Comparison of ENCODE assay signal across 1 cellular context in the genomic region with DNA sequence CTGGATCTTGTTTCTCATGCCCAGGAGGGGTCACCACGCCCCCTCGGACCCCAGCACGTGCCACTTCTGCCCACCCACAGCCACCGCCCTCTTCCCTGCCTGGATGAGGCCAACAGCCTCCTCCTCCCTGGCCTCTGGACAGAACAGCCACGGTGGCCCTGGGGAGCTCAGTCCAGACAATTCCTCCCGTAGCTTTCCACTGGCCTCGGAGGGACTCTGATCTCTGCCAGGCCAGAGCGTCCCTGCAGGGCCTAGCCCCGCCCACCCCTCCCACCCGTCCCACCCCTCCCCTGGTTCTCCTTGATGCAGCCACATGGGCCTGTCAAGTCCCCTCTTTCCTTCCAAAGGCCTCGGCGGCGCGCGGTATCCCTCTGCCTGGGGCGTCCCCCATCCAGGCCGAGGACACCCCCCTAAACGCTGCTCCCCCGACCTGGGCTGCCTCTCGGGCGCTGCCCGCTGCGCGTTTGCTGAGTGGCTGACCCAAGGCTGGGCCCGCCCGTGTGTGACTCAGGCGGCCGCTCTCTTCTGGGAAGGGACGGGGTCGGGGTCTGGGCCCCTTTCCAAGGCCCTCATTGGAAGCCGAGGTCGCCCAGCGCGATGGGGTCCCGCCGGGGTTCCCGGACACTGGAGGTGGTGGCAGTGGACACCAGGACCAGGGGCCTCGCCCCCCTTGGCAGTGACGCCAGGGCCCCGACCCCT.
TF ChIP-seq lines count a peak whose summit lies in the region.

No MANE protein-coding gene starts in this region.

TF ChIP-seq in K562, 482 proteins besides CTCF, POLR2A, EP300 and RAD21 (continued from another document):
- TF ChIP-seq, protein P1, sequence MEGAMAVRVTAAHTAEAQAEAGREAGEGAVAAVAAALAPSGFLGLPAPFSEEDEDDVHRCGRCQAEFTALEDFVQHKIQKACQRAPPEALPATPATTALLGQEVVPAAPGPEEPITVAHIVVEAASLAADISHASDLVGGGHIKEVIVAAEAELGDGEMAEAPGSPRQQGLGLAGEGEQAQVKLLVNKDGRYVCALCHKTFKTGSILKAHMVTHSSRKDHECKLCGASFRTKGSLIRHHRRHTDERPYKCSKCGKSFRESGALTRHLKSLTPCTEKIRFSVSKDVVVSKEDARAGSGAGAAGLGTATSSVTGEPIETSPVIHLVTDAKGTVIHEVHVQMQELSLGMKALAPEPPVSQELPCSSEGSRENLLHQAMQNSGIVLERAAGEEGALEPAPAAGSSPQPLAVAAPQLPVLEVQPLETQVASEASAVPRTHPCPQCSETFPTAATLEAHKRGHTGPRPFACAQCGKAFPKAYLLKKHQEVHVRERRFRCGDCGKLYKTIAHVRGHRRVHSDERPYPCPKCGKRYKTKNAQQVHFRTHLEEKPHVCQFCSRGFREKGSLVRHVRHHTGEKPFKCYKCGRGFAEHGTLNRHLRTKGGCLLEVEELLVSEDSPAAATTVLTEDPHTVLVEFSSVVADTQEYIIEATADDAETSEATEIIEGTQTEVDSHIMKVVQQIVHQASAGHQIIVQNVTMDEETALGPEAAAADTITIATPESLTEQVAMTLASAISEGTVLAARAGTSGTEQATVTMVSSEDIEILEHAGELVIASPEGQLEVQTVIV (CRISPR knock-in tag; IDR thresholded peaks at IDR 0.05; ENCODE audit: borderline replicate concordance) = no peak
- TF ChIP-seq CHCHD3 (CRISPR knock-in tag; IDR thresholded peaks at IDR 0.05) = no peak
- TF ChIP-seq ZNF507 (tag; conservative IDR thresholded peaks at IDR 0.05) = no peak
- TF ChIP-seq NFYB (IDR thresholded peaks at IDR 0.05; ENCODE audit: extremely low read depth, insufficient read length) = no peak
- no peak for TF ChIP-seq RBM17 (IDR thresholded peaks at IDR 0.05; ENCODE audit: borderline replicate concordance, low read depth, low read length)
- no peak for TF ChIP-seq XRCC3 (IDR thresholded peaks at IDR 0.05)
- no peak for TF ChIP-seq ZNF561 (CRISPR knock-in tag; conservative IDR thresholded peaks at IDR 0.05)
- no peak for TF ChIP-seq CXXC5 (CRISPR knock-in tag; IDR thresholded peaks at IDR 0.05)
- 0 out of 2 replicates have a peak, but pooled peaks have one; percentile 9 for TF ChIP-seq SMARCE1 (IDR thresholded peaks at IDR 0.05)
- TF ChIP-seq, protein P2, sequence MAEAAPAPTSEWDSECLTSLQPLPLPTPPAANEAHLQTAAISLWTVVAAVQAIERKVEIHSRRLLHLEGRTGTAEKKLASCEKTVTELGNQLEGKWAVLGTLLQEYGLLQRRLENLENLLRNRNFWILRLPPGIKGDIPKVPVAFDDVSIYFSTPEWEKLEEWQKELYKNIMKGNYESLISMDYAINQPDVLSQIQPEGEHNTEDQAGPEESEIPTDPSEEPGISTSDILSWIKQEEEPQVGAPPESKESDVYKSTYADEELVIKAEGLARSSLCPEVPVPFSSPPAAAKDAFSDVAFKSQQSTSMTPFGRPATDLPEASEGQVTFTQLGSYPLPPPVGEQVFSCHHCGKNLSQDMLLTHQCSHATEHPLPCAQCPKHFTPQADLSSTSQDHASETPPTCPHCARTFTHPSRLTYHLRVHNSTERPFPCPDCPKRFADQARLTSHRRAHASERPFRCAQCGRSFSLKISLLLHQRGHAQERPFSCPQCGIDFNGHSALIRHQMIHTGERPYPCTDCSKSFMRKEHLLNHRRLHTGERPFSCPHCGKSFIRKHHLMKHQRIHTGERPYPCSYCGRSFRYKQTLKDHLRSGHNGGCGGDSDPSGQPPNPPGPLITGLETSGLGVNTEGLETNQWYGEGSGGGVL (CRISPR knock-in tag; IDR thresholded peaks at IDR 0.05) = no peak
- peak; percentile 6 for TF ChIP-seq RBM22 (IDR thresholded peaks at IDR 0.05; ENCODE audit: low read depth, low read length, poor library complexity, severe bottlenecking)
- no peak for TF ChIP-seq TOE1 (IDR thresholded peaks at IDR 0.05; ENCODE audit: borderline replicate concordance)
- 0 out of 2 replicates have a peak, but pooled peaks have one; percentile 1 for TF ChIP-seq TOE1 (CRISPR knock-in tag; IDR thresholded peaks at IDR 0.05; ENCODE audit: borderline replicate concordance, low read depth)
- TF ChIP-seq CEBPG (CRISPR knock-in tag; IDR thresholded peaks at IDR 0.05) = no peak
- no peak for TF ChIP-seq CEBPG (tag; conservative IDR thresholded peaks at IDR 0.05 in 1 of 2, IDR thresholded peaks at IDR 0.05 in 1 of 2)
- no peak for TF ChIP-seq CREBBP (IDR thresholded peaks at IDR 0.05; ENCODE audit: low read depth, low read length)
- TF ChIP-seq, protein P3, sequence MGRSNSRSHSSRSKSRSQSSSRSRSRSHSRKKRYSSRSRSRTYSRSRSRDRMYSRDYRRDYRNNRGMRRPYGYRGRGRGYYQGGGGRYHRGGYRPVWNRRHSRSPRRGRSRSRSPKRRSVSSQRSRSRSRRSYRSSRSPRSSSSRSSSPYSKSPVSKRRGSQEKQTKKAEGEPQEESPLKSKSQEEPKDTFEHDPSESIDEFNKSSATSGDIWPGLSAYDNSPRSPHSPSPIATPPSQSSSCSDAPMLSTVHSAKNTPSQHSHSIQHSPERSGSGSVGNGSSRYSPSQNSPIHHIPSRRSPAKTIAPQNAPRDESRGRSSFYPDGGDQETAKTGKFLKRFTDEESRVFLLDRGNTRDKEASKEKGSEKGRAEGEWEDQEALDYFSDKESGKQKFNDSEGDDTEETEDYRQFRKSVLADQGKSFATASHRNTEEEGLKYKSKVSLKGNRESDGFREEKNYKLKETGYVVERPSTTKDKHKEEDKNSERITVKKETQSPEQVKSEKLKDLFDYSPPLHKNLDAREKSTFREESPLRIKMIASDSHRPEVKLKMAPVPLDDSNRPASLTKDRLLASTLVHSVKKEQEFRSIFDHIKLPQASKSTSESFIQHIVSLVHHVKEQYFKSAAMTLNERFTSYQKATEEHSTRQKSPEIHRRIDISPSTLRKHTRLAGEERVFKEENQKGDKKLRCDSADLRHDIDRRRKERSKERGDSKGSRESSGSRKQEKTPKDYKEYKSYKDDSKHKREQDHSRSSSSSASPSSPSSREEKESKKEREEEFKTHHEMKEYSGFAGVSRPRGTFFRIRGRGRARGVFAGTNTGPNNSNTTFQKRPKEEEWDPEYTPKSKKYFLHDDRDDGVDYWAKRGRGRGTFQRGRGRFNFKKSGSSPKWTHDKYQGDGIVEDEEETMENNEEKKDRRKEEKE (IDR thresholded peaks at IDR 0.05; ENCODE audit: borderline replicate concordance in 1 of 2, control insufficient read depth in 1 of 2, low read depth in 2 of 2, low read length in 1 of 2) = no peak
- no peak for TF ChIP-seq KDM2B (CRISPR knock-in tag; IDR thresholded peaks at IDR 0.05)
- TF ChIP-seq ZNF354B (CRISPR knock-in tag; IDR thresholded peaks at IDR 0.05) = no peak
- TF ChIP-seq HCFC1 (IDR thresholded peaks at IDR 0.05; ENCODE audit: low read depth, low read length) = no peak
- no peak for TF ChIP-seq ZNF76 (CRISPR knock-in tag; IDR thresholded peaks at IDR 0.05; ENCODE audit: borderline replicate concordance)
- TF ChIP-seq, protein P4, sequence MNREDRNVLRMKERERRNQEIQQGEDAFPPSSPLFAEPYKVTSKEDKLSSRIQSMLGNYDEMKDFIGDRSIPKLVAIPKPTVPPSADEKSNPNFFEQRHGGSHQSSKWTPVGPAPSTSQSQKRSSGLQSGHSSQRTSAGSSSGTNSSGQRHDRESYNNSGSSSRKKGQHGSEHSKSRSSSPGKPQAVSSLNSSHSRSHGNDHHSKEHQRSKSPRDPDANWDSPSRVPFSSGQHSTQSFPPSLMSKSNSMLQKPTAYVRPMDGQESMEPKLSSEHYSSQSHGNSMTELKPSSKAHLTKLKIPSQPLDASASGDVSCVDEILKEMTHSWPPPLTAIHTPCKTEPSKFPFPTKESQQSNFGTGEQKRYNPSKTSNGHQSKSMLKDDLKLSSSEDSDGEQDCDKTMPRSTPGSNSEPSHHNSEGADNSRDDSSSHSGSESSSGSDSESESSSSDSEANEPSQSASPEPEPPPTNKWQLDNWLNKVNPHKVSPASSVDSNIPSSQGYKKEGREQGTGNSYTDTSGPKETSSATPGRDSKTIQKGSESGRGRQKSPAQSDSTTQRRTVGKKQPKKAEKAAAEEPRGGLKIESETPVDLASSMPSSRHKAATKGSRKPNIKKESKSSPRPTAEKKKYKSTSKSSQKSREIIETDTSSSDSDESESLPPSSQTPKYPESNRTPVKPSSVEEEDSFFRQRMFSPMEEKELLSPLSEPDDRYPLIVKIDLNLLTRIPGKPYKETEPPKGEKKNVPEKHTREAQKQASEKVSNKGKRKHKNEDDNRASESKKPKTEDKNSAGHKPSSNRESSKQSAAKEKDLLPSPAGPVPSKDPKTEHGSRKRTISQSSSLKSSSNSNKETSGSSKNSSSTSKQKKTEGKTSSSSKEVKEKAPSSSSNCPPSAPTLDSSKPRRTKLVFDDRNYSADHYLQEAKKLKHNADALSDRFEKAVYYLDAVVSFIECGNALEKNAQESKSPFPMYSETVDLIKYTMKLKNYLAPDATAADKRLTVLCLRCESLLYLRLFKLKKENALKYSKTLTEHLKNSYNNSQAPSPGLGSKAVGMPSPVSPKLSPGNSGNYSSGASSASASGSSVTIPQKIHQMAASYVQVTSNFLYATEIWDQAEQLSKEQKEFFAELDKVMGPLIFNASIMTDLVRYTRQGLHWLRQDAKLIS (CRISPR knock-in tag; IDR thresholded peaks at IDR 0.05) = peak; percentile 55; the same call in 1 of the 2 replicates
- no peak for TF ChIP-seq GTF2A2 (tag; IDR thresholded peaks at IDR 0.05)
- TF ChIP-seq, protein P5, sequence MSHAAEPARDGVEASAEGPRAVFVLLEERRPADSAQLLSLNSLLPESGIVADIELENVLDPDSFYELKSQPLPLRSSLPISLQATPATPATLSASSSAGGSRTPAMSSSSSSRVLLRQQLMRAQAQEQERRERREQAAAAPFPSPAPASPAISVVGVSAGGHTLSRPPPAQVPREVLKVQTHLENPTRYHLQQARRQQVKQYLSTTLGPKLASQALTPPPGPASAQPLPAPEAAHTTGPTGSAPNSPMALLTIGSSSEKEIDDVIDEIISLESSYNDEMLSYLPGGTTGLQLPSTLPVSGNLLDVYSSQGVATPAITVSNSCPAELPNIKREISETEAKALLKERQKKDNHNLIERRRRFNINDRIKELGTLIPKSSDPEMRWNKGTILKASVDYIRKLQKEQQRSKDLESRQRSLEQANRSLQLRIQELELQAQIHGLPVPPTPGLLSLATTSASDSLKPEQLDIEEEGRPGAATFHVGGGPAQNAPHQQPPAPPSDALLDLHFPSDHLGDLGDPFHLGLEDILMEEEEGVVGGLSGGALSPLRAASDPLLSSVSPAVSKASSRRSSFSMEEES (CRISPR knock-in tag; IDR thresholded peaks at IDR 0.05) = no peak
